In the genomic region with DNA sequence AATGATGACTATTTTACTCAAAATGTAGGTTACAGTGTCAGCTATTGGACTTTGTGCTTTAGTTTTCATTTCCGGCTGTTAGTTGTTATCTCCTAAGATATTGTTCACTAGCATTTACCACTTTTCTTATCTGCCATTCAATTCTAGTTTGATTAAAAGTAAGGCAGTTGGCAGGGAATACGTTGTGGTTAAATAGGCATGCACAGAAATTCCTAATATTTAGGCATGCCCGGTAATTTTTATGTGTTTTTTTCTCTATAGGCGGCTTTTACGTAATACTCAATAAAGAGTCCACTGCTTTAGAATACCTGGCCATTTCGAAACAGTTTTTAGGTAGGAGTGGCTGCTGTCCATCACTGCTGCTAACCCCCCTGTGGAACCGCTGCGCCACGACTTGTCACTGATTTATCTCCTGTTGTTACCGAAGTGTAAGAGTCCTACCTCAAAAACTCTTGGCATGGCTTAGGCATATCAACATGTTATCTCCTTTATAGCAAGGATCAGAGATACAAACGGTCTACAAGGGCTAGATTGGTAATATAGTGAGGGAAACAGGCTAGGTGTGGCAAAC, we compare ENCODE assay signal across 33 cellular contexts. TPM values are rescaled to one million over a fixed set of nuclear protein-coding genes. Genes with fewer than 3 reads are reported as not detected.
A peak's percentile ranks its signal among the peaks of the same experiment; 100 is the strongest.
DNase-seq lines count a peak whose midpoint lies in the region; FAIRE-seq and TF ChIP-seq lines count a peak whose summit lies in the region.
"Had no signal": no experiment of that assay in that cellular context is flagged by ENCODE, and none has a peak within 500 bp of the region (broad histone marks: within the 10 kb centered on the region; RNA-seq: fewer than 3 reads in every experiment).

No MANE protein-coding gene starts in this region.

- intact Hi-C loops in Calu3 (cut with micrococcal nuclease; ENCODE audit: unreplicated experiment), result loop anchor here (5.0 to 10.0 kb wide), 2 partner anchors 135 to 467 kb away; no protein-coding TSS in a partner anchor
- intact Hi-C loops in PC-9 (cut with micrococcal nuclease; ENCODE audit: unreplicated experiment), result no loop called here
- intact Hi-C loops in colonic mucosa (cut with DNase I), result no loop called here
- intact Hi-C loops in kidney (cut with DNase I), result no loop called here

- H3K9me3 Mint-ChIP-seq in Calu3 (ENCODE audit: low read depth, unreplicated experiment), result no peaks in the 10 kb centered on the region
- H3K9me3 Mint-ChIP-seq: activated CD4-positive, alpha-beta memory T cell treated with anti-CD3 and anti-CD28 coated beads, Interleukin-2, amount 10 ng/mL, durations not matched to agents 7 days and 5 days; activated naive CD4-positive, alpha-beta T cell treated with anti-CD3 and anti-CD28 coated beads for 36 hours; activated T-helper 1 cell treated with anti-CD3 and anti-CD28 coated beads, Interleukin-12 subunit alpha, Interleukin-12 subunit beta, Interleukin-2, Interleukin-4 antibody, amounts not matched to agents 30 ng/mL and 10 ng/mL and 1 ng/mL, durations not matched to agents 14 hours and 24 hours and 36 hours; CD8-positive, alpha-beta memory T cell; mesothelial cell of epicardium; naive thymus-derived CD8-positive, alpha-beta T cell had no signal

- no peak overlapping the region for H3K4me2 ChIP-seq in PC-9
- H3K4me2 ChIP-seq: SK-N-SH had no signal

- H3K27me3 Mint-ChIP-seq in Calu3 (ENCODE audit: unreplicated experiment), result no peaks in the 10 kb centered on the region
- H3K27me3 Mint-ChIP-seq: activated CD4-positive, alpha-beta memory T cell treated with anti-CD3 and anti-CD28 coated beads, Interleukin-2, amount 10 ng/mL, durations not matched to agents 7 days and 5 days; CD8-positive, alpha-beta memory T cell; naive thymus-derived CD8-positive, alpha-beta T cell had no signal

- H3F3A ChIP-seq in PC-9 (ENCODE audit: insufficient read depth, low read depth), result peaks cover 8% of the 10 kb centered on the region

- H3K4me1 Mint-ChIP-seq in Calu3 (ENCODE audit: low read depth, unreplicated experiment), result peaks cover 56% of the 10 kb centered on the region

- H3K36me3 ChIP-seq in PC-9 (ENCODE audit: low read depth) (peaks cover 14% of the 10 kb centered on the region; the same call in 1 of the 2 replicates), colonic mucosa (no peaks in the 10 kb centered on the region), small intestine (ENCODE audit: control insufficient read depth in 2 of 2, insufficient read depth in 2 of 2, low read length in 2 of 2) (no peaks in the 10 kb centered on the region), kidney (ENCODE audit: control insufficient read depth in 1 of 2, insufficient read depth in 2 of 2, low read length in 2 of 2) (no peaks in the 10 kb centered on the region)
- H3K36me3 ChIP-seq: brain microvascular endothelial cell had no signal

- CTCF ChIA-PET in Calu3 (lab: Charles Lee) (interaction anchor here (0.6 to 1.1 kb wide), 2 partner anchors 8 to 12 kb away, joined by 3 read pairs; no protein-coding TSS in a partner anchor), PC-9 (lab: Charles Lee) (no interaction called here)

- peak overlapping the region; percentile 33 for H3K4me3 Mint-ChIP-seq in Calu3 (ENCODE audit: low read depth, unreplicated experiment)
- H3K4me3 Mint-ChIP-seq: activated CD4-positive, alpha-beta memory T cell treated with anti-CD3 and anti-CD28 coated beads, Interleukin-2, amount 10 ng/mL, durations not matched to agents 7 days and 5 days; activated naive CD4-positive, alpha-beta T cell treated with anti-CD3 and anti-CD28 coated beads for 36 hours; activated T-helper 1 cell treated with anti-CD3 and anti-CD28 coated beads, Interleukin-12 subunit alpha, Interleukin-12 subunit beta, Interleukin-2, Interleukin-4 antibody, amounts not matched to agents 30 ng/mL and 10 ng/mL and 1 ng/mL, durations not matched to agents 14 hours and 24 hours and 36 hours; CD8-positive, alpha-beta memory T cell; mesothelial cell of epicardium; naive thymus-derived CD8-positive, alpha-beta T cell had no signal

- peak; percentile 44 for FAIRE-seq in small intestine (lab: Jason Lieb, UNC)
- no peak for FAIRE-seq in kidney (lab: Jason Lieb, UNC)
- FAIRE-seq: frontal cortex, GM12878, TTC549 had no signal

- peaks cover 3% of the 10 kb centered on the region for H3K36me3 Mint-ChIP-seq in Calu3 (ENCODE audit: insufficient read depth, unreplicated experiment)
- H3K36me3 Mint-ChIP-seq: mesothelial cell of epicardium had no signal

- no peaks in the 10 kb centered on the region for H4K20me1 ChIP-seq in PC-9 (ENCODE audit: insufficient read depth)

- TF ChIP-seq CTCF in Calu3 (IDR thresholded peaks at IDR 0.05; ENCODE audit: unreplicated experiment), result no peak
- no peak for TF ChIP-seq CTCF in PC-9 (conservative IDR thresholded peaks at IDR 0.05)
- no peak for TF ChIP-seq CTCF in colonic mucosa (IDR thresholded peaks at IDR 0.05)
- no peak for TF ChIP-seq CTCF in kidney (IDR thresholded peaks at IDR 0.05; ENCODE audit: borderline replicate concordance, extremely low read depth, insufficient read depth)

- H3K27ac ChIP-seq in PC-9 (0 out of 2 replicates have a peak overlapping the region, but pooled peaks have one; percentile 1), colonic mucosa (peak overlapping the region; percentile 76), small intestine (ENCODE audit: low read depth in 1 of 2, low read length in 1 of 2) (peak overlapping the region in 1 of 2 donors; percentile 30), kidney (ENCODE audit: low read depth in 2 of 2, low read length in 2 of 2) (no peak overlapping the region)
- H3K27ac ChIP-seq: adrenal gland, brain microvascular endothelial cell, dorsolateral prefrontal cortex, esophagus squamous epithelium, heart right ventricle, upper lobe of left lung had no signal

- peak overlapping the region; percentile 40 for H3K27ac Mint-ChIP-seq in Calu3 (ENCODE audit: unreplicated experiment)
- H3K27ac Mint-ChIP-seq: activated CD4-positive, alpha-beta memory T cell treated with anti-CD3 and anti-CD28 coated beads, Interleukin-2, amount 10 ng/mL, durations not matched to agents 7 days and 5 days; activated naive CD4-positive, alpha-beta T cell treated with anti-CD3 and anti-CD28 coated beads for 36 hours; activated T-helper 1 cell treated with anti-CD3 and anti-CD28 coated beads, Interleukin-12 subunit alpha, Interleukin-12 subunit beta, Interleukin-2, Interleukin-4 antibody, amounts not matched to agents 30 ng/mL and 10 ng/mL and 1 ng/mL, durations not matched to agents 14 hours and 24 hours and 36 hours; mesothelial cell of epicardium had no signal

- DNase-seq in Calu3 (no peak), PC-9 (no peak), colonic mucosa (peak; percentile 52), small intestine (peak; percentile 87), HPDE6-E6E7 (ENCODE audit: extremely low spot score) (no peak), kidney (no peak), NCI-H1436 (lab: John Stamatoyannopoulos, UW) (no peak), GDM1 (lab: John Stamatoyannopoulos, UW) (no peak)
- DNase-seq: activated CD4-positive, alpha-beta memory T cell treated with anti-CD3 and anti-CD28 coated beads, Interleukin-2, amount 10 ng/mL, durations not matched to agents 7 days and 5 days; activated CD4-positive, alpha-beta T cell treated with anti-CD3 and anti-CD28 coated beads for 1 hour; activated CD8-positive, alpha-beta memory T cell treated with anti-CD3 and anti-CD28 coated beads, Interleukin-2, amount 50 U/mL, for 4 hours; activated naive CD4-positive, alpha-beta T cell treated with anti-CD3 and anti-CD28 coated beads for 36 hours; adrenal gland; BE2C; brain microvascular endothelial cell; CD8-positive, alpha-beta memory T cell; dorsolateral prefrontal cortex; esophagus squamous epithelium; heart right ventricle; KBM-7; naive thymus-derived CD8-positive, alpha-beta T cell; NCI-H1092 treated with DMSO at 0.1 percent for 48 hours; NCI-H187 treated with DMSO at 0.1 percent for 48 hours; NCI-H2171; NCI-H510A treated with DMSO at 0.1 percent for 48 hours; SK-N-SH; stimulated activated CD4-positive, alpha-beta T cell treated with anti-CD3 and anti-CD28 coated beads, Interleukin-4, amount 100 ng/mL, for 24 hours; upper lobe of left lung had no signal

- H3K9me3 ChIP-seq in PC-9 (ENCODE audit: insufficient read depth, low read depth) (no peaks in the 10 kb centered on the region), colonic mucosa (no peaks in the 10 kb centered on the region), small intestine (ENCODE audit: control insufficient read depth, low read depth) (no peaks in the 10 kb centered on the region), kidney (ENCODE audit: control insufficient read depth in 1 of 2, low read length in 2 of 2) (no peaks in the 10 kb centered on the region)
- H3K9me3 ChIP-seq: adrenal gland, BE2C, esophagus squamous epithelium, heart right ventricle, SK-N-SH, upper lobe of left lung had no signal

- H3K4me1 ChIP-seq in PC-9 (replicated peaks; ENCODE audit: insufficient read depth), result peaks cover 20% of the 10 kb centered on the region
- H3K4me1 ChIP-seq in colonic mucosa, result no peaks in the 10 kb centered on the region
- peaks cover 1 to 3% of the 10 kb centered on the region in 2 donors for H3K4me1 ChIP-seq in small intestine (ENCODE audit: control insufficient read depth in 2 of 2, insufficient read depth in 1 of 2, low read depth in 1 of 2, low read length in 1 of 2)
- H3K4me1 ChIP-seq in kidney (ENCODE audit: control insufficient read depth in 1 of 2, insufficient read depth in 1 of 2, low read depth in 1 of 2, low read length in 2 of 2), result peaks cover 5 to 17% of the 10 kb centered on the region in 2 donors
- H3K4me1 ChIP-seq: esophagus squamous epithelium, heart right ventricle had no signal

- BruUV-seq in Calu3 (replicated peaks; lab: Mats Ljungman, UMichigan), result no TSS peak
- BruUV-seq in PC-9 (replicated peaks; lab: Mats Ljungman, UMichigan), result no TSS peak

- H3K79me2 ChIP-seq in PC-9 (ENCODE audit: low read depth), result 0 out of 2 replicates have a peak, but pooled peaks cover 2% of the 10 kb centered on the region

- H3K9ac ChIP-seq in colonic mucosa (ENCODE audit: low read depth in 2 of 2, low read length in 2 of 2) (peak overlapping the region in 1 of 2 donors; percentile 59), kidney (ENCODE audit: low read length in 2 of 2) (no peak overlapping the region)
- H3K9ac ChIP-seq: SK-N-SH had no signal

- no peaks in the 10 kb centered on the region for H3K9me2 ChIP-seq in PC-9 (ENCODE audit: insufficient read depth)
- H3K9me2 ChIP-seq: SK-N-SH had no signal

- H3K27me3 ChIP-seq in PC-9 (ENCODE audit: insufficient read depth, low read depth), result no peaks in the 10 kb centered on the region
- no peaks in the 10 kb centered on the region for H3K27me3 ChIP-seq in colonic mucosa
- no peaks in the 10 kb centered on the region for H3K27me3 ChIP-seq in small intestine (ENCODE audit: control insufficient read depth in 2 of 2, insufficient read depth in 2 of 2, low read length in 2 of 2)
- H3K27me3 ChIP-seq: adrenal gland, BE2C, brain microvascular endothelial cell, dorsolateral prefrontal cortex, esophagus squamous epithelium, heart right ventricle, upper lobe of left lung had no signal

- H3K4me3 ChIP-seq in PC-9 (no peak overlapping the region), colonic mucosa (no peak overlapping the region), small intestine (ENCODE audit: low read depth in 1 of 2, low read length in 2 of 2) (no peak overlapping the region), kidney (ENCODE audit: low read length in 2 of 2) (no peak overlapping the region)
- H3K4me3 ChIP-seq: adrenal gland, dorsolateral prefrontal cortex, esophagus squamous epithelium, GM12878, heart right ventricle, upper lobe of left lung had no signal

- POLR2A ChIA-PET in PC-9 (lab: Charles Lee; ENCODE audit: unreplicated experiment), result no interaction called here

- 18 to 65% (median 36%) methylated on average over 11 of the region's 11 CpGs for WGBS in small intestine, 3 donors

- no peak overlapping the region for H2AFZ ChIP-seq in PC-9

RNA-seq across cellular contexts. Expression of gene BABAM2, which starts 39.5 kb away (rescaled TPM):
- total RNA-seq in Calu3 (2022), result 43.5 and 59.3 TPM in 2 replicates
- 45.9 and 46.1 TPM in 2 replicates for total RNA-seq in PC-9 (2021)
- total RNA-seq in colonic mucosa, result 10 to 100 TPM; 32.2 to 33.5 TPM
- 10 to 100 TPM; 19.5 to 22.4 (median 20.6) TPM for polyA plus RNA-seq in small intestine
- total RNA-seq in kidney, result 74.1 TPM
- polyA plus RNA-seq in kidney (ENCODE audit: insufficient read depth, low read depth, low replicate concordance), result 68.4 TPM

RNA-seq across cellular contexts. Expression of gene RBKS, which starts 39.8 kb away (rescaled TPM):
- total RNA-seq in Calu3 (2022) (2.3 and 3.3 TPM in 2 replicates), PC-9 (2021) (4.5 and 6.8 TPM in 2 replicates), colonic mucosa (1 to 10 TPM; 5.5 to 8.9 TPM), kidney (10.3 TPM)
- polyA plus RNA-seq in small intestine (10 to 100 TPM; 19.8 to 72.0 (median 37.3) TPM), kidney (ENCODE audit: insufficient read depth, low read depth, low replicate concordance) (28.7 TPM)

Comparison
In these comparisons a context has a peak if more than half of its experiments do, and no peak if none do; other contexts are left out.
1. DNase-seq: peak in colonic mucosa (single experiment) and small intestine (single experiment); none in Calu3 (single experiment), PC-9 (0 of 2), HPDE6-E6E7 (single experiment), kidney (single experiment), NCI-H1436 (single experiment) and GDM1 (single experiment).
2. H3K27ac ChIP-seq: peak in PC-9 (single experiment) and colonic mucosa (single experiment); none in kidney (0 of 2).